In the genomic region with DNA sequence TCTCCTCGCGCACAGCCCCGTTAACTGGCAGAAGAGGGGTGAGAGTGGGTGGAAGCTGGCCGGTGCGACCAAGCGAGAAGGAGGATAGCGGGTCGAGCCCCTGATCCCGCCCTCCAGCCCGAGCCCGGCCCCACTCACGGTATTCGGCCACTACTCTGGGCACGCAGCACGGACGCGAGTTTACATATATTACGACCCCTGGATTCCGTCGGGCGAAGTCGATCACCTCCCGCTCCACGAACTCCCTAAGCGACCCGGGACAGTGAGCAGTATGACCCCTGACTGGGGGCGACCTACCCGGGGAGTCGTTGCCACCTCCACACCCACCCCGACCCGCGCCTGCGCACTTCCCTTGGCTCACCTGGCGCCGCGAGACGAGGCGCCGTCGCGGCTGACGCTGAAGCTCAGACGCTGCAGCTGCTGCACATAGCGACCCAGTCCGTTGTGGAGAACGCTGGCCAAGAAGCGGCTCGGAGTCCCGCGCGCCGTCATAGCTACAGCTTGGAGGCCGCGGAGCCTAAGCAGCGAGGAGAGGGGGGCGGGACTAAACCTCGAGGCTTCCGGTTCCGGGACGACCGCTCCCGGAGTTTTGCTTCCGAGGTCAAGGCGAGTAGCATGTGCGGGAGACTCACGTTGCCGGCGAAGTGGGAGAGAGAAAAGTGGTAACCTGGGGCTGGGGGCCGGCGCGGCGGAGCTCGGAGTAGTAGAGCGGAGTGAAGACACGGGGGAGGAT, we compare ENCODE assay signal across 8 cellular contexts. TPM values are rescaled to one million over a fixed set of nuclear protein-coding genes. Genes with fewer than 3 reads are reported as not detected.
A peak's percentile ranks its signal among the peaks of the same experiment; 100 is the strongest.
DNase-seq lines count a peak whose midpoint lies in the region; ATAC-seq lines count a peak whose summit lies in the region.

MRPL43 (minus strand) TSS at position 546 of the 733 bp plus-strand sequence; CDS start at position 492, 54 bp downstream.
TWNK (plus strand) TSS at position 592 of the 733 bp plus-strand sequence. CDS start 668 bp downstream, outside the sequence.

- peak within 1 kb of the TSS; percentile 71 for H3K27ac ChIP-seq in CD4-positive, alpha-beta memory T cell (ENCODE audit: low read depth, low read length)

- H3K9me3 Mint-ChIP-seq in CD4-positive, alpha-beta memory T cell: no peaks in the 10 kb centered on the region

- peak within 1 kb of the TSS; percentile 98 for H3K9ac ChIP-seq in NT2/D1 (ENCODE audit: insufficient read length, low read depth)
- peak within 1 kb of the TSS; percentile 86 for H3K9ac ChIP-seq in endocrine pancreas (ENCODE audit: control insufficient read depth, insufficient read depth, low read length)

- intact Hi-C loops in CD4-positive, alpha-beta memory T cell (cut with micrococcal nuclease): loop anchor here (1.0 to 2.0 kb wide), 3 partner anchors 10 to 74 kb away; partner anchors contain the start of genes PDZD7, SFXN3 and SLF2

- H3K27ac Mint-ChIP-seq in CD4-positive, alpha-beta memory T cell: peak within 1 kb of the TSS; percentile 41 to 97 (median 92)

- DNase-seq in CD4-positive, alpha-beta memory T cell: peak; percentile 83 to 90 (median 86)
- peak; percentile 66 for DNase-seq in NT2/D1 (ENCODE audit: low read depth, low spot score)
- peak; percentile 58 for DNase-seq in activated CD8-positive, alpha-beta memory T cell treated with anti-CD3 and anti-CD28 coated beads, Interleukin-2, amount 50 U/mL, for 1 hour (ENCODE audit: extremely low read depth)
- peak; percentile 96 for DNase-seq in mesenteric fat pad (ENCODE audit: low spot score)
- DNase-seq in stimulated activated CD8-positive, alpha-beta memory T cell treated with anti-CD3 and anti-CD28 coated beads, Interleukin-12 subunit alpha, Interleukin-12 subunit beta, amount 100 ng/mL, for 4 hours (ENCODE audit: low read depth): peak; percentile 72

- ATAC-seq in GM19372 (IDR thresholded peaks at IDR 0.05; ENCODE audit: low read depth, unreplicated experiment) (peak; percentile 80), HG03565 (IDR thresholded peaks at IDR 0.05; ENCODE audit: unreplicated experiment) (peak; percentile 59)

- peak within 1 kb of the TSS; percentile 67 to 91 for H3K4me3 ChIP-seq in CD4-positive, alpha-beta memory T cell (ENCODE audit: low read length in 2 of 2)
- H3K4me3 ChIP-seq in NT2/D1 (ENCODE audit: insufficient read length, low read depth): peak within 1 kb of the TSS; percentile 97
- peak within 1 kb of the TSS; percentile 51 for H3K4me3 ChIP-seq in endocrine pancreas (ENCODE audit: control insufficient read depth, insufficient read depth, low read length)

- H3K36me3 ChIP-seq in CD4-positive, alpha-beta memory T cell (ENCODE audit: insufficient read depth, low read length): peaks cover 23% of the 10 kb centered on the region
- peaks cover 57% of the 10 kb centered on the region for H3K36me3 ChIP-seq in NT2/D1 (ENCODE audit: insufficient read depth, insufficient read length, low read length)
- H3K36me3 ChIP-seq in endocrine pancreas (ENCODE audit: control insufficient read depth, insufficient read depth, low read length): no peaks in the 10 kb centered on the region

- POLR2A ChIA-PET in CD4-positive, alpha-beta memory T cell (lab: Charles Lee; ENCODE audit: partially characterized antibody): interaction anchor here (0.6 to 6.4 kb wide), 5 partner anchors 11 to 74 kb away, joined by 3 to 84 read pairs (median 7); partner anchors contain the start of genes LZTS2, PDZD7, SFXN3 and SLF2

- CTCF ChIA-PET in CD4-positive, alpha-beta memory T cell (lab: Charles Lee; ENCODE audit: partially characterized antibody): interaction anchor here (0.8 to 5.1 kb wide), 4 partner anchors 10 to 54 kb away, joined by 3 to 46 read pairs (median 5); partner anchors contain the start of genes PDZD7 and SFXN3

- H3K27me3 ChIP-seq in CD4-positive, alpha-beta memory T cell (ENCODE audit: insufficient read depth, low read length): no peaks in the 10 kb centered on the region
- H3K27me3 ChIP-seq in NT2/D1 (ENCODE audit: insufficient read depth, insufficient read length): no peaks in the 10 kb centered on the region
- H3K27me3 ChIP-seq in endocrine pancreas (ENCODE audit: control insufficient read depth, insufficient read depth, low read length): no peaks in the 10 kb centered on the region

- H3K4me1 Mint-ChIP-seq in CD4-positive, alpha-beta memory T cell: peaks cover 16 to 44% (median 32%) of the 10 kb centered on the region in 4 donors

- H3K4me1 ChIP-seq in CD4-positive, alpha-beta memory T cell (ENCODE audit: insufficient read depth, low read length): peaks cover 25% of the 10 kb centered on the region
- peaks cover 6% of the 10 kb centered on the region for H3K4me1 ChIP-seq in NT2/D1 (ENCODE audit: insufficient read depth, insufficient read length)
- no peaks in the 10 kb centered on the region for H3K4me1 ChIP-seq in endocrine pancreas (ENCODE audit: control insufficient read depth, insufficient read depth, low read length)

- peaks cover 30 to 47% of the 10 kb centered on the region in 2 donors for H3K36me3 Mint-ChIP-seq in CD4-positive, alpha-beta memory T cell

- no peaks in the 10 kb centered on the region for H3K27me3 Mint-ChIP-seq in CD4-positive, alpha-beta memory T cell

- H3K4me3 Mint-ChIP-seq in CD4-positive, alpha-beta memory T cell: peak within 1 kb of the TSS; percentile 85 to 98 (median 94)

- no peaks in the 10 kb centered on the region for H3K9me3 ChIP-seq in CD4-positive, alpha-beta memory T cell (ENCODE audit: control insufficient read depth in 1 of 2, low read length in 2 of 2)
- no peaks in the 10 kb centered on the region for H3K9me3 ChIP-seq in NT2/D1 (ENCODE audit: insufficient read depth, low read length)
- no peaks in the 10 kb centered on the region for H3K9me3 ChIP-seq in endocrine pancreas (ENCODE audit: control insufficient read depth, low read length)

RNA-seq across cellular contexts. Expression of gene MRPL43, which starts in this region (rescaled TPM):
- 10 to 100 TPM; 65.8 to 71.6 TPM for total RNA-seq in CD4-positive, alpha-beta memory T cell
- polyA plus RNA-seq in CD4-positive, alpha-beta memory T cell: 100 to 1,000 TPM; 110 to 114 TPM
- 61.7 TPM for total RNA-seq in mesenteric fat pad

RNA-seq across cellular contexts. Expression of gene TWNK, which starts in this region (rescaled TPM):
- 10 to 100 TPM; 11.5 to 14.3 TPM for total RNA-seq in CD4-positive, alpha-beta memory T cell
- polyA plus RNA-seq in CD4-positive, alpha-beta memory T cell: 10 to 100 TPM in 1 of 2 donors, 1 to 10 TPM in 1; 5.0 to 10.3 TPM
- total RNA-seq in mesenteric fat pad: 7.5 TPM

Comparison
In these comparisons a context has a peak if more than half of its experiments do, and no peak if none do; other contexts are left out.
1. Peak in every context shown above with its lines: DNase-seq, ATAC-seq, H3K4me3 ChIP-seq and H3K27ac ChIP-seq.